ENCODE assay signal across 11 cellular contexts in the genomic region with DNA sequence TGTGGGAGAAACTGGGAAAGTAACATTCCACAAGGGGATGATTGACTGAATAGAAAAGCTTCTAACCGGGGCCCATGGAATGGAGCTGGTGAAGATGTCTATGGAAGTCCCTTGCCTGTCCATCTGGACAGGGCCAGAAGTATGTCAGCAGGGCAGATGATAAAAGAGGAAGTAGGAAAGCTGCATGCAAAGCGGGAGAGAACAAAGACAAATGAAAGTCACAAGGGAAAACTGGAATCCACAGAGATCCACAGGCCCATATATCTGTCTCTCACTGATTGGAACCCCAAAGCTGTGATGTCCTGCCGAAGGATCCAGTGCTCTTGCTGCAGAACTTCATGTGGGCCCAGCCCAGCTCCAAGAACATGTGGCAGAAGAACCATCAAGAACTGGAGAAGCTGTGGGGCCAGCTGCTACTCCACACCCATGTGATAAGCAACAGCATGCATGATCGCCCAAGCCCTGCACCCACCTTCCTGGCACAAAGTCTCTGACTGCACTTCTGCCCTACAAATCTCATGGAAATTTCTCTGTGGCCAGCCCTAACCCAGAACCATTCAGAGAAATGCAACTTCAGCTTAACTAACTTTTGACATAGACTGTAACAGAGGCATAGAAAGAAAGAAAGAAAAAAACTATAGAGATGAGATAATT.
A peak's percentile ranks its signal among the peaks of the same experiment; 100 is the strongest.
DNase-seq lines count a peak whose midpoint lies in the region; ATAC-seq lines count a peak whose summit lies in the region.
"Had no signal": no experiment of that assay in that cellular context is flagged by ENCODE, and none has a peak within 500 bp of the region (broad histone marks: within the 10 kb centered on the region; RNA-seq: fewer than 3 reads in every experiment).

No MANE protein-coding gene starts in this region.

- DNase-seq in NCI-H526 (lab: John Stamatoyannopoulos, UW) = peak; percentile 26 to 42
- no peak for DNase-seq in NCI-H526 treated with DMSO at 0.1 percent for 48 hours (lab: John Stamatoyannopoulos, UW)
- DNase-seq in T-helper 2 cell treated with Interferon-gamma antibody and Interleukin-4, amounts not matched to agents 5 μg/mL and 100 μg/mL, for 36 hours (ENCODE audit: low spot score) = no peak
- no peak for DNase-seq in T-helper 9 cell
- DNase-seq in NCI-H510A (lab: John Stamatoyannopoulos, UW) = no peak
- no peak for DNase-seq in GF-D8 (lab: John Stamatoyannopoulos, UW)
- DNase-seq: aorta, NCI-H524 treated with DMSO at 0.1 percent for 48 hours, T-helper 17 cell had no signal

- H3K4me1 Mint-ChIP-seq in T-helper 2 cell treated with Interferon-gamma antibody and Interleukin-4, amounts not matched to agents 5 μg/mL and 100 μg/mL, for 36 hours (ENCODE audit: low read depth) = no peaks in the 10 kb centered on the region
- H3K4me1 Mint-ChIP-seq: T-helper 17 cell had no signal

- no peak overlapping the region for H3K4me3 Mint-ChIP-seq in T-helper 2 cell treated with Interferon-gamma antibody and Interleukin-4, amounts not matched to agents 5 μg/mL and 100 μg/mL, for 36 hours
- H3K4me3 Mint-ChIP-seq: T-helper 17 cell had no signal

- no peaks in the 10 kb centered on the region for H3K36me3 Mint-ChIP-seq in T-helper 2 cell treated with Interferon-gamma antibody and Interleukin-4, amounts not matched to agents 5 μg/mL and 100 μg/mL, for 36 hours (ENCODE audit: low read depth)

- no peak overlapping the region for H3K27ac Mint-ChIP-seq in T-helper 2 cell treated with Interferon-gamma antibody and Interleukin-4, amounts not matched to agents 5 μg/mL and 100 μg/mL, for 36 hours
- H3K27ac Mint-ChIP-seq: T-helper 17 cell had no signal

- H3K9me3 Mint-ChIP-seq in T-helper 2 cell treated with Interferon-gamma antibody and Interleukin-4, amounts not matched to agents 5 μg/mL and 100 μg/mL, for 36 hours = peaks cover 17% of the 10 kb centered on the region

- ATAC-seq in GM21825 (IDR thresholded peaks at IDR 0.05; ENCODE audit: unreplicated experiment) = peak; percentile 73
- peak; percentile 78 for ATAC-seq in HG03432 (IDR thresholded peaks at IDR 0.05; ENCODE audit: unreplicated experiment)
- ATAC-seq: T-helper 17 cell had no signal

- no peaks in the 10 kb centered on the region for H3K27me3 Mint-ChIP-seq in T-helper 2 cell treated with Interferon-gamma antibody and Interleukin-4, amounts not matched to agents 5 μg/mL and 100 μg/mL, for 36 hours (ENCODE audit: low read depth)
- H3K27me3 Mint-ChIP-seq: T-helper 17 cell had no signal

Comparison
In these comparisons a context has a peak if more than half of its experiments do, and no peak if none do; other contexts are left out.
1. DNase-seq: peak in NCI-H526 (2 of 2); none in NCI-H526 treated with DMSO at 0.1 percent for 48 hours (single experiment), T-helper 2 cell treated with Interferon-gamma antibody and Interleukin-4, amounts not matched to agents 5 μg/mL and 100 μg/mL, for 36 hours (single experiment), T-helper 9 cell (single experiment), NCI-H510A (single experiment) and GF-D8 (single experiment).